In genomic region chr11:118628861-118629549, GRCh38 we compare ENCODE assay signal across 31 cellular contexts. TPM values are rescaled to one million over a fixed set of nuclear protein-coding genes. Genes with fewer than 3 reads are reported as not detected.
DNase-seq lines count a peak whose midpoint lies in the region; ATAC-seq, FAIRE-seq and TF ChIP-seq lines count a peak whose summit lies in the region.
"Had no signal": no experiment of that assay in that cellular context is flagged by ENCODE, and none has a peak within 500 bp of the region (broad histone marks: within the 10 kb centered on the region; RNA-seq: fewer than 3 reads in every experiment).

No MANE protein-coding gene starts in this region.

- no peak for TF ChIP-seq CTCF in HepG2 (CRISPR knock-in tag; IDR thresholded peaks at IDR 0.05)
- TF ChIP-seq CTCF in right lobe of liver (IDR thresholded peaks at IDR 0.05), result no peak
- TF ChIP-seq CTCF in dorsolateral prefrontal cortex (IDR thresholded peaks at IDR 0.05 in 54 of 56, conservative IDR thresholded peaks at IDR 0.05 in 2 of 56; ENCODE audit: low read depth in 1 of 56, partially characterized antibody in 56 of 56), result no peak
- no peak for TF ChIP-seq CTCF in mucosa of descending colon (IDR thresholded peaks at IDR 0.05)
- no peak for TF ChIP-seq CTCF in brain microvascular endothelial cell (IDR thresholded peaks at IDR 0.05; ENCODE audit: low read depth, low read length, missing control alignments)

- H3K4me1 ChIP-seq in HepG2 (ENCODE audit: insufficient read depth, low read length) (peaks cover 3% of the 10 kb centered on the region), right lobe of liver (no peaks in the 10 kb centered on the region), mucosa of descending colon (ENCODE audit: low read depth) (peaks cover 44% of the 10 kb centered on the region)

- no peak overlapping the region for H3K4me2 ChIP-seq in HepG2 (ENCODE audit: low read depth, low read length)
- H3K4me2 ChIP-seq: KMS-11, smooth muscle cell had no signal

- H3K4me3 ChIP-seq in HepG2 (replicated peaks in 1 of 3; ENCODE audit: insufficient read depth in 1 of 3, low read depth in 2 of 3, low read length in 3 of 3) (no peak overlapping the region), right lobe of liver (no peak overlapping the region), dorsolateral prefrontal cortex (peak overlapping the region in 2 of 59 donors; percentile 5 to 20), mucosa of descending colon (no peak overlapping the region), brain microvascular endothelial cell (ENCODE audit: low read depth, low read length) (no peak overlapping the region)
- H3K4me3 ChIP-seq: smooth muscle cell, upper lobe of left lung had no signal

- H3K79me2 ChIP-seq in HepG2 (ENCODE audit: insufficient read depth, low read length), result no peaks in the 10 kb centered on the region

- CTCF ChIA-PET in HepG2 (lab: Yijun Ruan, JAX; ENCODE audit: low intra/inter-chr PET ratio, low total read pairs), result no interaction called here

- no peaks in the 10 kb centered on the region for H3K9me3 Mint-ChIP-seq in immature natural killer cell
- H3K9me3 Mint-ChIP-seq: endodermal cell, neural crest cell, T-cell had no signal

- H3K27ac Mint-ChIP-seq in immature natural killer cell, result no peak overlapping the region
- H3K27ac Mint-ChIP-seq: activated naive CD8-positive, alpha-beta T cell; endodermal cell; T-cell had no signal

- no peak overlapping the region for H3K9ac ChIP-seq in HepG2 (ENCODE audit: insufficient read depth, low read depth, low read length)
- H3K9ac ChIP-seq: KMS-11 had no signal

- TF ChIP-seq POLR2A in HepG2 (IDR thresholded peaks at IDR 0.05; ENCODE audit: insufficient read depth in 1 of 2, low read depth in 2 of 2, low read length in 2 of 2) (no peak), right lobe of liver (IDR thresholded peaks at IDR 0.05) (no peak)

- no peak for TF ChIP-seq RAD21 in HepG2 (CRISPR knock-in tag; IDR thresholded peaks at IDR 0.05)

- H3K27me3 Mint-ChIP-seq in immature natural killer cell (ENCODE audit: low read depth in 3 of 3), result peaks cover 0 to 3% (median 2%) of the 10 kb centered on the region in 3 donors
- H3K27me3 Mint-ChIP-seq: activated naive CD8-positive, alpha-beta T cell had no signal

- no peak overlapping the region for H3K4me3 Mint-ChIP-seq in immature natural killer cell
- H3K4me3 Mint-ChIP-seq: activated naive CD8-positive, alpha-beta T cell; endodermal cell; neural crest cell; T-cell had no signal

- 87% methylated on average over 5 of the region's 5 CpGs for WGBS in HepG2 (ENCODE audit: low lambda C conversion rate)
- WGBS in right lobe of liver (ENCODE audit: insufficient coverage, low coverage, low lambda C conversion rate, missing lambda C conversion rate), result 29% methylated on average over 3 of the region's 5 CpGs

- intact Hi-C loops in HepG2 (cut with micrococcal nuclease; ENCODE audit: unreplicated experiment) (no loop called here), right lobe of liver (cut with DNase I) (no loop called here), dorsolateral prefrontal cortex (cut with DNase I) (no loop called here), mucosa of descending colon (cut with DNase I, micrococcal nuclease) (no loop called here)

- H3K4me1 Mint-ChIP-seq in immature natural killer cell, result no peaks in the 10 kb centered on the region
- H3K4me1 Mint-ChIP-seq: endodermal cell, T-cell had no signal

- no peaks in the 10 kb centered on the region for H3K9me3 ChIP-seq in HepG2 (ENCODE audit: low read length)
- no peaks in the 10 kb centered on the region for H3K9me3 ChIP-seq in right lobe of liver
- H3K9me3 ChIP-seq in mucosa of descending colon, result no peaks in the 10 kb centered on the region
- H3K9me3 ChIP-seq: colonic mucosa, upper lobe of left lung had no signal

- H3K27me3 ChIP-seq in HepG2 (ENCODE audit: control insufficient read depth in 1 of 2, insufficient read depth in 2 of 2, low read length in 2 of 2) (no peaks in the 10 kb centered on the region), right lobe of liver (no peaks in the 10 kb centered on the region), dorsolateral prefrontal cortex (no peaks in the 10 kb centered on the region), brain microvascular endothelial cell (replicated peaks) (no peaks in the 10 kb centered on the region)
- H3K27me3 ChIP-seq: colonic mucosa, upper lobe of left lung had no signal

- no peaks in the 10 kb centered on the region for H4K20me1 ChIP-seq in HepG2 (ENCODE audit: insufficient read depth, low read length)

- in situ Hi-C loops in HepG2 (cut with HindIII; ENCODE audit: extremely low pct_ligation_motif_present, low pct_unique_long_range_greater_than_20kb) (no loop called here), brain microvascular endothelial cell (cut with HindIII; ENCODE audit: low pct_ligation_motif_present, low sequenced_read_pairs) (no loop called here)

- H3K36me3 ChIP-seq in HepG2 (replicated peaks in 1 of 2; ENCODE audit: control insufficient read depth in 1 of 2, insufficient read depth in 2 of 2, low read length in 2 of 2) (peaks cover 14 to 22% of the 10 kb centered on the region in 2 experiments; a peak in 4 of 5 replicates), right lobe of liver (no peaks in the 10 kb centered on the region), mucosa of descending colon (ENCODE audit: low read depth) (no peaks in the 10 kb centered on the region), brain microvascular endothelial cell (replicated peaks) (peaks cover 88% of the 10 kb centered on the region)
- H3K36me3 ChIP-seq: colonic mucosa had no signal

- TF ChIP-seq EP300 in HepG2 (IDR thresholded peaks at IDR 0.05; ENCODE audit: low read depth in 2 of 2, low read length in 2 of 2), result no peak
- no peak for TF ChIP-seq EP300 in HepG2 (CRISPR knock-in tag; IDR thresholded peaks at IDR 0.05; ENCODE audit: borderline replicate concordance)

- TSS peak; percentile 24 for BruUV-seq in HepG2 (replicated peaks; lab: Mats Ljungman, UMichigan)

- DNase-seq in HepG2 (ENCODE audit: low spot score), result no peak
- no peak for DNase-seq in right lobe of liver
- no peak for DNase-seq in dorsolateral prefrontal cortex
- peak in 2 of 3 donors; percentile 23 to 38 for DNase-seq in mucosa of descending colon
- DNase-seq in immature natural killer cell, result no peak
- no peak for DNase-seq in brain microvascular endothelial cell
- no peak for DNase-seq in activated CD4-positive, alpha-beta T cell treated with anti-CD3 and anti-CD28 coated beads, Interleukin-2, amount 50 U/mL, for 48 hours
- DNase-seq: activated T-cell treated with anti-CD3 and anti-CD28 coated beads, Interleukin-2, amount 50 U/mL, for 48 hours; endodermal cell; GF-D8; H7; NCI-H82; SHP77 treated with DMSO at 0.1 percent for 48 hours; stimulated activated CD4-positive, alpha-beta T cell treated with anti-CD3 and anti-CD28 coated beads, Interleukin-4, amount 100 ng/mL, for 1 hour; stimulated activated naive CD4-positive, alpha-beta T cell treated with Interleukin-2 at 50 U/mL for 16 hours; T-cell had no signal

- no peak overlapping the region for H2AFZ ChIP-seq in HepG2 (ENCODE audit: low read length)

- H3K27ac ChIP-seq in HepG2 (ENCODE audit: extremely low read length, insufficient read depth, low read length), result no peak overlapping the region
- H3K27ac ChIP-seq in right lobe of liver, result no peak overlapping the region
- peak overlapping the region in 55 of 59 donors; percentile 16 to 98 (median 85) for H3K27ac ChIP-seq in dorsolateral prefrontal cortex
- no peak overlapping the region for H3K27ac ChIP-seq in brain microvascular endothelial cell
- H3K27ac ChIP-seq: colonic mucosa, KMS-11 had no signal

- FAIRE-seq in HepG2 (lab: Jason Lieb, UNC), result no peak
- FAIRE-seq: TTC549 had no signal

- no peak for ATAC-seq in HepG2
- ATAC-seq in right lobe of liver, result no peak
- no peak for ATAC-seq in mucosa of descending colon
- no peak for ATAC-seq in HG02623 (IDR thresholded peaks at IDR 0.05; ENCODE audit: unreplicated experiment)
- ATAC-seq: left lobe of liver, T-cell had no signal

- POLR2A ChIA-PET in HepG2 (lab: Yijun Ruan, JAX), result interaction anchor here (1.3 kb wide), 1 partner anchor 9 kb away, joined by 5 read pairs; no protein-coding TSS in a partner anchor

- H3K36me3 Mint-ChIP-seq in immature natural killer cell, result no peaks in the 10 kb centered on the region
- H3K36me3 Mint-ChIP-seq: activated naive CD8-positive, alpha-beta T cell; T-cell had no signal

RNA-seq across cellular contexts. Expression of gene PHLDB1, which starts 21.6 kb away (rescaled TPM):
- total RNA-seq in HepG2 (2016; rRNA removed; fragmentation: Illumina TruSeq; extraction: Trizol), result 9.9 and 13.8 TPM in 2 replicates
- total RNA-seq in HepG2 (2016; cell fraction: cytosol; rRNA removed; fragmentation: Illumina TruSeq; extraction: Trizol; ENCODE audit: low read depth), result 3.6 and 5.0 TPM in 2 replicates
- total RNA-seq in HepG2 (2016; cell fraction: insoluble cytoplasmic fraction; rRNA removed; fragmentation: Illumina TruSeq; extraction: Trizol), result 7.9 and 11.9 TPM in 2 replicates
- 7.7 and 8.9 TPM in 2 replicates for total RNA-seq in HepG2 (2016; cell fraction: membrane; rRNA removed; fragmentation: Illumina TruSeq; extraction: Trizol)
- 12.4 and 22.0 TPM in 2 replicates for total RNA-seq in HepG2 (2016; cell fraction: nucleus; rRNA removed; fragmentation: Illumina TruSeq; extraction: Trizol)
- polyA plus RNA-seq in HepG2 (2011; rRNA removed), result 14.2 and 18.3 TPM in 2 replicates
- polyA plus RNA-seq in HepG2 (2011; cell fraction: cytosol; rRNA removed), result 9.1 and 10.7 TPM in 2 replicates
- 57.1 and 61.1 TPM in 2 replicates for polyA plus RNA-seq in HepG2 (2011; cell fraction: nucleus; rRNA removed)
- polyA plus RNA-seq in HepG2 (2012), result 7.5 and 8.6 TPM in 2 replicates
- 1.4 TPM in 2 replicates for polyA plus RNA-seq in HepG2 (2016; cell fraction: cytosol; fragmentation: Illumina TruSeq; extraction: Trizol; ENCODE audit: low read depth)
- polyA plus RNA-seq in HepG2 (2016; cell fraction: insoluble cytoplasmic fraction; fragmentation: Illumina TruSeq; extraction: Trizol; ENCODE audit: low read depth), result 7.3 and 8.6 TPM in 2 replicates
- polyA plus RNA-seq in HepG2 (2016; cell fraction: membrane; fragmentation: Illumina TruSeq; extraction: Trizol; ENCODE audit: low read depth), result 2.1 and 2.9 TPM in 2 replicates
- 34.7 and 36.2 TPM in 2 replicates for polyA plus RNA-seq in HepG2 (2016; cell fraction: nucleus; fragmentation: Illumina TruSeq; extraction: Trizol; ENCODE audit: insufficient read depth, low read depth)
- 17.4 and 33.6 TPM in 2 replicates for polyA minus RNA-seq in HepG2 (2011; rRNA and poly(A)+ RNA removed; ENCODE audit: low replicate concordance)
- polyA minus RNA-seq in HepG2 (2011; cell fraction: cytosol; rRNA and poly(A)+ RNA removed), result 12.5 and 14.8 TPM in 2 replicates
- 33.9 and 34.2 TPM in 2 replicates for polyA minus RNA-seq in HepG2 (2011; cell fraction: nucleus; rRNA and poly(A)+ RNA removed)
- total RNA-seq in right lobe of liver, result 10 to 100 TPM in 1 of 6 experiments, 1 to 10 TPM in 5; 5.4 to 11.7 (median 6.3) TPM
- 100 to 1,000 TPM in 117 of 120 experiments, 10 to 100 TPM in 3; 68.2 to 983 (median 256) TPM for total RNA-seq in dorsolateral prefrontal cortex
- 100 to 1,000 TPM in 2 of 3 donors, 10 to 100 TPM in 1; 79.4 to 116 (median 115) TPM for total RNA-seq in mucosa of descending colon
- polyA plus RNA-seq in immature natural killer cell, result under 1 TPM in 1 of 3 donors, not detected in 2; 0.17 TPM

RNA-seq across cellular contexts. Expression of gene TREH, which starts 50.4 kb away (rescaled TPM):
- 0.46 and 0.86 TPM in 2 replicates for total RNA-seq in HepG2 (2016; rRNA removed; fragmentation: Illumina TruSeq; extraction: Trizol)
- 0.51 and 0.71 TPM in 2 replicates for total RNA-seq in HepG2 (2016; cell fraction: cytosol; rRNA removed; fragmentation: Illumina TruSeq; extraction: Trizol; ENCODE audit: low read depth)
- 0.13 and 1.3 TPM in 2 replicates for total RNA-seq in HepG2 (2016; cell fraction: insoluble cytoplasmic fraction; rRNA removed; fragmentation: Illumina TruSeq; extraction: Trizol)
- total RNA-seq in HepG2 (2016; cell fraction: membrane; rRNA removed; fragmentation: Illumina TruSeq; extraction: Trizol), result 0.24 and 0.59 TPM in 2 replicates
- total RNA-seq in HepG2 (2016; cell fraction: nucleus; rRNA removed; fragmentation: Illumina TruSeq; extraction: Trizol), result 1.1 and 2.0 TPM in 2 replicates
- 0.50 and 0.53 TPM in 2 replicates for polyA plus RNA-seq in HepG2 (2011; rRNA removed)
- 0.09 and 0.11 TPM in 2 replicates for polyA plus RNA-seq in HepG2 (2011; cell fraction: cytosol; rRNA removed)
- 2.1 and 2.9 TPM in 2 replicates for polyA plus RNA-seq in HepG2 (2011; cell fraction: nucleus; rRNA removed)
- polyA plus RNA-seq in HepG2 (2012), result 0.63 and 1.1 TPM in 2 replicates
- polyA plus RNA-seq in HepG2 (2016; cell fraction: cytosol; fragmentation: Illumina TruSeq; extraction: Trizol; ENCODE audit: low read depth), result 0.17 and 0.23 TPM in 2 replicates
- polyA plus RNA-seq in HepG2 (2016; cell fraction: insoluble cytoplasmic fraction; fragmentation: Illumina TruSeq; extraction: Trizol; ENCODE audit: low read depth), result 0.19 and 0.55 TPM in 2 replicates
- 0.40 and 0.50 TPM in 2 replicates for polyA plus RNA-seq in HepG2 (2016; cell fraction: membrane; fragmentation: Illumina TruSeq; extraction: Trizol; ENCODE audit: low read depth)
- polyA plus RNA-seq in HepG2 (2016; cell fraction: nucleus; fragmentation: Illumina TruSeq; extraction: Trizol; ENCODE audit: insufficient read depth, low read depth), result 2.4 and 2.9 TPM in 2 replicates
- polyA minus RNA-seq in HepG2 (2011; rRNA and poly(A)+ RNA removed; ENCODE audit: low replicate concordance), result 0.76 TPM in 1 of 2 replicates, not detected in the other
- polyA minus RNA-seq in HepG2 (2011; cell fraction: cytosol; rRNA and poly(A)+ RNA removed), result not detected in 2 replicates
- 2.3 and 3.2 TPM in 2 replicates for polyA minus RNA-seq in HepG2 (2011; cell fraction: nucleus; rRNA and poly(A)+ RNA removed)
- 1 to 10 TPM in 4 of 6 experiments, not detected in 2; 2.1 to 5.1 (median 2.9) TPM for total RNA-seq in right lobe of liver
- total RNA-seq in dorsolateral prefrontal cortex, result not detected
- 1 to 10 TPM; 1.1 to 3.9 (median 2.2) TPM for total RNA-seq in mucosa of descending colon
- not detected for polyA plus RNA-seq in immature natural killer cell
- total RNA-seq: A673; activated CD8-positive, alpha-beta memory T cell treated with anti-CD3 and anti-CD28 coated beads for 36 hours; endodermal cell; fibroblast of lung; glomerular endothelial cell; H7; neural crest cell; posterior vena cava; smooth muscle cell; T-cell had no signal
- polyA plus RNA-seq: BJ, fibroblast of lung had no signal

RNA-seq across cellular contexts. Expression of gene ARCN1, which starts 56.8 kb away (rescaled TPM):
- total RNA-seq in HepG2 (2016; rRNA removed; fragmentation: Illumina TruSeq; extraction: Trizol) (148 and 215 TPM in 2 replicates), right lobe of liver (10 to 100 TPM; 58.3 to 91.7 (median 75.8) TPM), dorsolateral prefrontal cortex (100 to 1,000 TPM in 36 of 120 experiments, 10 to 100 TPM in 84; 67.9 to 122 (median 95.9) TPM), mucosa of descending colon (100 to 1,000 TPM; 126 to 134 (median 130) TPM)
- 21.7 and 21.9 TPM in 2 replicates for total RNA-seq in HepG2 (2016; cell fraction: cytosol; rRNA removed; fragmentation: Illumina TruSeq; extraction: Trizol; ENCODE audit: low read depth)
- total RNA-seq in HepG2 (2016; cell fraction: insoluble cytoplasmic fraction; rRNA removed; fragmentation: Illumina TruSeq; extraction: Trizol), result 143 and 206 TPM in 2 replicates
- total RNA-seq in HepG2 (2016; cell fraction: membrane; rRNA removed; fragmentation: Illumina TruSeq; extraction: Trizol), result 62.1 and 63.9 TPM in 2 replicates
- 61.5 and 78.3 TPM in 2 replicates for total RNA-seq in HepG2 (2016; cell fraction: nucleus; rRNA removed; fragmentation: Illumina TruSeq; extraction: Trizol)
- polyA plus RNA-seq in HepG2 (2011; rRNA removed) (143 and 200 TPM in 2 replicates), immature natural killer cell (100 to 1,000 TPM in 2 of 3 donors, 10 to 100 TPM in 1; 99.9 to 164 (median 157) TPM)
- 147 and 192 TPM in 2 replicates for polyA plus RNA-seq in HepG2 (2011; cell fraction: cytosol; rRNA removed)
- polyA plus RNA-seq in HepG2 (2011; cell fraction: nucleus; rRNA removed), result 33.6 and 35.8 TPM in 2 replicates
- 80.9 and 111 TPM in 2 replicates for polyA plus RNA-seq in HepG2 (2012)
- polyA plus RNA-seq in HepG2 (2016; cell fraction: cytosol; fragmentation: Illumina TruSeq; extraction: Trizol; ENCODE audit: low read depth), result 9.1 and 10.1 TPM in 2 replicates
- polyA plus RNA-seq in HepG2 (2016; cell fraction: insoluble cytoplasmic fraction; fragmentation: Illumina TruSeq; extraction: Trizol; ENCODE audit: low read depth), result 221 and 222 TPM in 2 replicates
- polyA plus RNA-seq in HepG2 (2016; cell fraction: membrane; fragmentation: Illumina TruSeq; extraction: Trizol; ENCODE audit: low read depth), result 36.4 and 39.3 TPM in 2 replicates
- 95.2 and 101 TPM in 2 replicates for polyA plus RNA-seq in HepG2 (2016; cell fraction: nucleus; fragmentation: Illumina TruSeq; extraction: Trizol; ENCODE audit: insufficient read depth, low read depth)
- polyA minus RNA-seq in HepG2 (2011; rRNA and poly(A)+ RNA removed; ENCODE audit: low replicate concordance), result 78.7 and 166 TPM in 2 replicates
- polyA minus RNA-seq in HepG2 (2011; cell fraction: cytosol; rRNA and poly(A)+ RNA removed), result 105 and 121 TPM in 2 replicates
- 31.7 and 41.9 TPM in 2 replicates for polyA minus RNA-seq in HepG2 (2011; cell fraction: nucleus; rRNA and poly(A)+ RNA removed)

Comparison
In these comparisons a context has a peak if more than half of its experiments do, and no peak if none do; other contexts are left out.
1. DNase-seq: peak in mucosa of descending colon (2 of 3); none in HepG2 (single experiment), right lobe of liver (0 of 3), dorsolateral prefrontal cortex (0 of 10), immature natural killer cell (0 of 3), brain microvascular endothelial cell (single experiment) and activated CD4-positive, alpha-beta T cell treated with anti-CD3 and anti-CD28 coated beads, Interleukin-2, amount 50 U/mL, for 48 hours (0 of 2).
2. H3K27ac ChIP-seq: peak in dorsolateral prefrontal cortex (55 of 59); none in HepG2 (single experiment), right lobe of liver (0 of 3) and brain microvascular endothelial cell (single experiment).